In genomic region chr18:9140381-9140780, GRCh38 we compare ENCODE assay signal across 10 cellular contexts. TPM values are rescaled to one million over a fixed set of nuclear protein-coding genes. Genes with fewer than 3 reads are reported as not detected.
DNase-seq lines count a peak whose midpoint lies in the region; ATAC-seq, FAIRE-seq and TF ChIP-seq lines count a peak whose summit lies in the region.
"Had no signal": no experiment of that assay in that cellular context is flagged by ENCODE, and none has a peak within 500 bp of the region (broad histone marks: within the 10 kb centered on the region; RNA-seq: fewer than 3 reads in every experiment).

No MANE protein-coding gene starts in this region.

- CTCF ChIA-PET in activated naive CD4-positive, alpha-beta T cell treated with anti-CD3 and anti-CD28 coated beads for 36 hours (lab: Charles Lee) = interaction anchor here (0.8 to 8.8 kb wide), 7 partner anchors 14 to 335 kb away, joined by 3 to 63 read pairs (median 10); partner anchors contain the start of genes NDUFV2 and RALBP1
- CTCF ChIA-PET in HepG2 (lab: Yijun Ruan, JAX; ENCODE audit: low intra/inter-chr PET ratio, low total read pairs) = no interaction called here

- H2AFZ ChIP-seq in HepG2 (ENCODE audit: low read length) = no peak overlapping the region

- H3K9me3 ChIP-seq in HepG2 (ENCODE audit: low read length) = no peaks in the 10 kb centered on the region
- H3K9me3 ChIP-seq in tibial nerve = no peaks in the 10 kb centered on the region

- POLR2A ChIA-PET in HepG2 (lab: Yijun Ruan, JAX) = no interaction called here

- H3K4me1 Mint-ChIP-seq in activated naive CD4-positive, alpha-beta T cell treated with anti-CD3 and anti-CD28 coated beads for 36 hours (ENCODE audit: low read depth) = peaks cover 67% of the 10 kb centered on the region
- H3K4me1 Mint-ChIP-seq in activated T-helper 17 cell treated with anti-CD3 and anti-CD28 coated beads, Interleukin-2, amount 50 U/mL, for 72 hours = peaks cover 43% of the 10 kb centered on the region

- 89% methylated on average over 2 of the region's 2 CpGs for WGBS in HepG2 (ENCODE audit: low lambda C conversion rate)
- WGBS in tibial nerve, 2 donors = 41 to 46% methylated on average over 2 of the region's 2 CpGs

- no peaks in the 10 kb centered on the region; a peak in 1 of 5 replicates for H3K36me3 ChIP-seq in HepG2 (replicated peaks in 1 of 2; ENCODE audit: control insufficient read depth in 1 of 2, insufficient read depth in 2 of 2, low read length in 2 of 2)
- no peaks in the 10 kb centered on the region for H3K36me3 ChIP-seq in tibial nerve

- H4K20me1 ChIP-seq in HepG2 (ENCODE audit: insufficient read depth, low read length) = peaks cover 24% of the 10 kb centered on the region

- peaks cover 10% of the 10 kb centered on the region for H3K36me3 Mint-ChIP-seq in activated naive CD4-positive, alpha-beta T cell treated with anti-CD3 and anti-CD28 coated beads for 36 hours (ENCODE audit: low read depth)
- H3K36me3 Mint-ChIP-seq in activated T-helper 17 cell treated with anti-CD3 and anti-CD28 coated beads, Interleukin-2, amount 50 U/mL, for 72 hours (ENCODE audit: low read depth) = peaks cover 88% of the 10 kb centered on the region

- TF ChIP-seq RAD21 in HepG2 (CRISPR knock-in tag; IDR thresholded peaks at IDR 0.05) = no peak

- no peaks in the 10 kb centered on the region for H3K9me3 Mint-ChIP-seq in activated naive CD4-positive, alpha-beta T cell treated with anti-CD3 and anti-CD28 coated beads for 36 hours
- H3K9me3 Mint-ChIP-seq in activated T-helper 17 cell treated with anti-CD3 and anti-CD28 coated beads, Interleukin-2, amount 50 U/mL, for 72 hours = no peaks in the 10 kb centered on the region

- TF ChIP-seq POLR2A in HepG2 (IDR thresholded peaks at IDR 0.05; ENCODE audit: insufficient read depth in 1 of 2, low read depth in 2 of 2, low read length in 2 of 2) = no peak
- no peak for TF ChIP-seq POLR2A in tibial nerve (IDR thresholded peaks at IDR 0.05)

- H3K9ac ChIP-seq in HepG2 (ENCODE audit: insufficient read depth, low read depth, low read length) = no peak overlapping the region

- H3K4me3 ChIP-seq in HepG2 (replicated peaks in 1 of 3; ENCODE audit: insufficient read depth in 1 of 3, low read depth in 2 of 3, low read length in 3 of 3) (peak overlapping the region in 1 of 3 experiments; percentile 75; a peak in 1 of 6 replicates), tibial nerve (no peak overlapping the region)

- no peak for DNase-seq in activated naive CD4-positive, alpha-beta T cell treated with anti-CD3 and anti-CD28 coated beads for 36 hours
- no peak for DNase-seq in activated naive CD4-positive, alpha-beta T cell treated with anti-CD3 and anti-CD28 coated beads, Interleukin-2, amount 50 U/mL, for 16 hours
- DNase-seq in HepG2 (ENCODE audit: low spot score) = no peak
- DNase-seq in tibial nerve (ENCODE audit: low spot score in 2 of 2) = no peak
- no peak for DNase-seq in SW480 (ENCODE audit: low spot score)
- DNase-seq: NCI-H1436 treated with DMSO at 0.1 percent for 48 hours; stimulated activated CD4-positive, alpha-beta T cell treated with anti-CD3 and anti-CD28 coated beads, Interleukin-4, amount 100 ng/mL, for 24 hours had no signal

- no peak for TF ChIP-seq CTCF in HepG2 (CRISPR knock-in tag; IDR thresholded peaks at IDR 0.05)
- TF ChIP-seq CTCF in tibial nerve (IDR thresholded peaks at IDR 0.05) = no peak

- no peaks in the 10 kb centered on the region for H3K27me3 Mint-ChIP-seq in activated naive CD4-positive, alpha-beta T cell treated with anti-CD3 and anti-CD28 coated beads for 36 hours (ENCODE audit: low read depth)
- H3K27me3 Mint-ChIP-seq in activated T-helper 17 cell treated with anti-CD3 and anti-CD28 coated beads, Interleukin-2, amount 50 U/mL, for 72 hours = no peaks in the 10 kb centered on the region

- peaks cover 50% of the 10 kb centered on the region for H3K4me1 ChIP-seq in HepG2 (ENCODE audit: insufficient read depth, low read length)
- peaks cover 4 to 80% (median 47%) of the 10 kb centered on the region in 4 donors for H3K4me1 ChIP-seq in tibial nerve

- peaks cover 84% of the 10 kb centered on the region for H3K79me2 ChIP-seq in HepG2 (ENCODE audit: insufficient read depth, low read length)

- H3K27ac ChIP-seq in HepG2 (ENCODE audit: extremely low read length, insufficient read depth, low read length) (no peak overlapping the region), tibial nerve (peak overlapping the region in 3 of 4 donors; percentile 88 to 100 (median 90))

- H3K4me3 Mint-ChIP-seq in activated naive CD4-positive, alpha-beta T cell treated with anti-CD3 and anti-CD28 coated beads for 36 hours = peak overlapping the region; percentile 74
- H3K4me3 Mint-ChIP-seq in activated T-helper 17 cell treated with anti-CD3 and anti-CD28 coated beads, Interleukin-2, amount 50 U/mL, for 72 hours = peak overlapping the region; percentile 95

- in situ Hi-C loops in HepG2 (cut with HindIII; ENCODE audit: extremely low pct_ligation_motif_present, low pct_unique_long_range_greater_than_20kb) = no loop called here

- intact Hi-C loops in activated naive CD4-positive, alpha-beta T cell treated with anti-CD3 and anti-CD28 coated beads for 36 hours (cut with micrococcal nuclease) = loop anchor here (1.0 to 10.0 kb wide), 3 partner anchors 23 to 526 kb away; no protein-coding TSS in a partner anchor
- intact Hi-C loops in HepG2 (cut with micrococcal nuclease; ENCODE audit: unreplicated experiment) = no loop called here

- no TSS peak for BruUV-seq in HepG2 (replicated peaks; lab: Mats Ljungman, UMichigan)

- TF ChIP-seq EP300 in HepG2 (IDR thresholded peaks at IDR 0.05; ENCODE audit: low read depth in 2 of 2, low read length in 2 of 2) (no peak), HepG2 (CRISPR knock-in tag; IDR thresholded peaks at IDR 0.05; ENCODE audit: borderline replicate concordance) (no peak), tibial nerve (IDR thresholded peaks at IDR 0.05) (no peak)

- no peak for ATAC-seq in activated T-helper 17 cell treated with anti-CD3 and anti-CD28 coated beads, Interleukin-2, amount 50 U/mL, for 72 hours (replicated peaks)
- ATAC-seq in HepG2 (no peak), GM18861 (IDR thresholded peaks at IDR 0.05; ENCODE audit: unreplicated experiment) (no peak), GM18502 (IDR thresholded peaks at IDR 0.05; ENCODE audit: poor library complexity, unreplicated experiment) (no peak)

- FAIRE-seq in HepG2 (lab: Jason Lieb, UNC) = no peak

- H3K27me3 ChIP-seq in HepG2 (ENCODE audit: control insufficient read depth in 1 of 2, insufficient read depth in 2 of 2, low read length in 2 of 2) (no peaks in the 10 kb centered on the region; a peak in 1 of 5 replicates), tibial nerve (no peaks in the 10 kb centered on the region)

- H3K27ac Mint-ChIP-seq in activated naive CD4-positive, alpha-beta T cell treated with anti-CD3 and anti-CD28 coated beads for 36 hours = peak overlapping the region; percentile 90
- peak overlapping the region; percentile 98 for H3K27ac Mint-ChIP-seq in activated T-helper 17 cell treated with anti-CD3 and anti-CD28 coated beads, Interleukin-2, amount 50 U/mL, for 72 hours

- peak overlapping the region; percentile 74 for H3K4me2 ChIP-seq in HepG2 (ENCODE audit: low read depth, low read length)

RNA-seq across cellular contexts. Expression of gene ANKRD12, which starts 3.8 kb away (rescaled TPM):
- 10 to 100 TPM; 37.5 to 40.0 TPM for total RNA-seq in activated naive CD4-positive, alpha-beta T cell treated with anti-CD3 and anti-CD28 coated beads for 36 hours
- total RNA-seq in activated T-helper 17 cell treated with anti-CD3 and anti-CD28 coated beads, Interleukin-2, amount 50 U/mL, for 72 hours = 100 to 1,000 TPM; 104 to 170 TPM
- total RNA-seq in HepG2 (2016; rRNA removed; fragmentation: Illumina TruSeq; extraction: Trizol) = 16.8 and 23.2 TPM in 2 replicates
- total RNA-seq in HepG2 (2016; cell fraction: cytosol; rRNA removed; fragmentation: Illumina TruSeq; extraction: Trizol; ENCODE audit: low read depth) = 185 and 208 TPM in 2 replicates
- total RNA-seq in HepG2 (2016; cell fraction: insoluble cytoplasmic fraction; rRNA removed; fragmentation: Illumina TruSeq; extraction: Trizol) = 13.8 and 24.0 TPM in 2 replicates
- total RNA-seq in HepG2 (2016; cell fraction: membrane; rRNA removed; fragmentation: Illumina TruSeq; extraction: Trizol) = 82.6 and 97.9 TPM in 2 replicates
- 25.9 and 32.4 TPM in 2 replicates for total RNA-seq in HepG2 (2016; cell fraction: nucleus; rRNA removed; fragmentation: Illumina TruSeq; extraction: Trizol)
- polyA plus RNA-seq in HepG2 (2011; rRNA removed) = 5.0 and 6.0 TPM in 2 replicates
- polyA plus RNA-seq in HepG2 (2011; cell fraction: cytosol; rRNA removed) = 1.1 and 3.2 TPM in 2 replicates
- polyA plus RNA-seq in HepG2 (2011; cell fraction: nucleus; rRNA removed) = 11.1 and 12.2 TPM in 2 replicates
- polyA plus RNA-seq in HepG2 (2012) = 12.0 and 13.7 TPM in 2 replicates
- 0.16 and 0.49 TPM in 2 replicates for polyA plus RNA-seq in HepG2 (2016; cell fraction: cytosol; fragmentation: Illumina TruSeq; extraction: Trizol; ENCODE audit: low read depth)
- 6.2 and 6.3 TPM in 2 replicates for polyA plus RNA-seq in HepG2 (2016; cell fraction: insoluble cytoplasmic fraction; fragmentation: Illumina TruSeq; extraction: Trizol; ENCODE audit: low read depth)
- polyA plus RNA-seq in HepG2 (2016; cell fraction: membrane; fragmentation: Illumina TruSeq; extraction: Trizol; ENCODE audit: low read depth) = 0.37 and 0.38 TPM in 2 replicates
- 22.3 and 24.5 TPM in 2 replicates for polyA plus RNA-seq in HepG2 (2016; cell fraction: nucleus; fragmentation: Illumina TruSeq; extraction: Trizol; ENCODE audit: insufficient read depth, low read depth)
- 17.9 and 18.3 TPM in 2 replicates for polyA minus RNA-seq in HepG2 (2011; rRNA and poly(A)+ RNA removed; ENCODE audit: low replicate concordance)
- polyA minus RNA-seq in HepG2 (2011; cell fraction: cytosol; rRNA and poly(A)+ RNA removed) = 40.9 and 44.7 TPM in 2 replicates
- polyA minus RNA-seq in HepG2 (2011; cell fraction: nucleus; rRNA and poly(A)+ RNA removed) = 80.1 and 85.7 TPM in 2 replicates
- 10 to 100 TPM; 43.5 to 59.7 (median 52.7) TPM for total RNA-seq in tibial nerve

RNA-seq across cellular contexts. Expression of gene NDUFV2, which starts 37.9 kb away (rescaled TPM):
- 100 to 1,000 TPM; 290 to 303 TPM for total RNA-seq in activated naive CD4-positive, alpha-beta T cell treated with anti-CD3 and anti-CD28 coated beads for 36 hours
- 100 to 1,000 TPM; 406 to 520 TPM for total RNA-seq in activated T-helper 17 cell treated with anti-CD3 and anti-CD28 coated beads, Interleukin-2, amount 50 U/mL, for 72 hours
- total RNA-seq in HepG2 (2016; rRNA removed; fragmentation: Illumina TruSeq; extraction: Trizol) (299 and 369 TPM in 2 replicates), tibial nerve (10 to 100 TPM; 62.4 to 91.3 (median 74.6) TPM)
- total RNA-seq in HepG2 (2016; cell fraction: cytosol; rRNA removed; fragmentation: Illumina TruSeq; extraction: Trizol; ENCODE audit: low read depth) = 264 and 285 TPM in 2 replicates
- 309 and 377 TPM in 2 replicates for total RNA-seq in HepG2 (2016; cell fraction: insoluble cytoplasmic fraction; rRNA removed; fragmentation: Illumina TruSeq; extraction: Trizol)
- 307 and 313 TPM in 2 replicates for total RNA-seq in HepG2 (2016; cell fraction: membrane; rRNA removed; fragmentation: Illumina TruSeq; extraction: Trizol)
- 175 and 186 TPM in 2 replicates for total RNA-seq in HepG2 (2016; cell fraction: nucleus; rRNA removed; fragmentation: Illumina TruSeq; extraction: Trizol)
- polyA plus RNA-seq in HepG2 (2011; rRNA removed) = 179 and 216 TPM in 2 replicates
- polyA plus RNA-seq in HepG2 (2011; cell fraction: cytosol; rRNA removed) = 94.3 and 126 TPM in 2 replicates
- polyA plus RNA-seq in HepG2 (2011; cell fraction: nucleus; rRNA removed) = 54.4 and 62.6 TPM in 2 replicates
- polyA plus RNA-seq in HepG2 (2012) = 148 and 182 TPM in 2 replicates
- polyA plus RNA-seq in HepG2 (2016; cell fraction: cytosol; fragmentation: Illumina TruSeq; extraction: Trizol; ENCODE audit: low read depth) = 325 and 381 TPM in 2 replicates
- polyA plus RNA-seq in HepG2 (2016; cell fraction: insoluble cytoplasmic fraction; fragmentation: Illumina TruSeq; extraction: Trizol; ENCODE audit: low read depth) = 331 and 354 TPM in 2 replicates
- polyA plus RNA-seq in HepG2 (2016; cell fraction: membrane; fragmentation: Illumina TruSeq; extraction: Trizol; ENCODE audit: low read depth) = 233 and 259 TPM in 2 replicates
- 182 and 183 TPM in 2 replicates for polyA plus RNA-seq in HepG2 (2016; cell fraction: nucleus; fragmentation: Illumina TruSeq; extraction: Trizol; ENCODE audit: insufficient read depth, low read depth)
- polyA minus RNA-seq in HepG2 (2011; rRNA and poly(A)+ RNA removed; ENCODE audit: low replicate concordance) = 35.8 and 38.7 TPM in 2 replicates
- 26.0 and 35.7 TPM in 2 replicates for polyA minus RNA-seq in HepG2 (2011; cell fraction: cytosol; rRNA and poly(A)+ RNA removed)
- polyA minus RNA-seq in HepG2 (2011; cell fraction: nucleus; rRNA and poly(A)+ RNA removed) = 279 and 305 TPM in 2 replicates
